12 cellular contexts compared by ENCODE assay signal in the genomic region with DNA sequence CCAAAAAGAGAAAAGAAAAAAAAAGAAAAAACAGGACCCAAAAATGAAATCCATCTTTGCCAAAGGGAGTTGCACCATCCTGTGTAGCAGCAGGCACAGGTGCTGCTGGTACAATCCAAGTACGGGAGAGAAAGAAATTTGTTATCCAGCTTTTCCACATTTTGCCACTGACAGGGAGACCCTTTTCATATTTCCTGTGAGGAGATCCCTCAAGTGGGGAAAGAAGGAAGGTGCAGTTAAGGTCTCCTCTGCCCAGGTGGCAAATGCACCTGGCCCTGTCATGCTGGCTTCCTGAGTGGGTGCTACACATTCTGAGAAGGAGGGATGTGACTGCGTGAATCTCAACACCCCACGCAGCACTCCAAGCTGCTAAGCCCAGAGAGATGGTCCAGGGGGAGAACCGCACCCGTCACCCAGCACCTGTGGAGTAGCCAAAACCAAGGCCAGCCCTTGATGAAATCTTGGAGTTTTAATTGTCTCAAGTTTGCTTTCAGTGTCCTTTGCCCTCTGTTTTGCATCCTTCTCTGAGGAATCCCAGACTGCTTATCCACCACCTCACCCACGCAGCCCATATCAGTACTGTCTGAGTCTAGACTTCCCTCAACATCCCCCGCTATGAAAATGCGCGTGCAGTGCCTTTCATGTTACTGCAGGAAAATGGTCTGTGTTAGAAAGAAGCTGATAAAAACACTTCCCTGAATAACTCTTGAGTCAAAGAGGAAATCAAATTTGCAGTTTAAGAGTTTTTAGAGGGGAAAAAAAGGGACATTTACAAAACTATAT.
DNase-seq lines count a peak whose midpoint lies in the region; ATAC-seq and TF ChIP-seq lines count a peak whose summit lies in the region.
"Had no signal": no experiment of that assay in that cellular context is flagged by ENCODE, and none has a peak within 500 bp of the region (broad histone marks: within the 10 kb centered on the region; RNA-seq: fewer than 3 reads in every experiment).

No MANE protein-coding gene starts in this region.

- no peaks in the 10 kb centered on the region for H3K9me3 ChIP-seq in lower lobe of right lung

- ATAC-seq in lower lobe of right lung (peak in 1 of 2 donors; percentile 61), GM18519 (IDR thresholded peaks at IDR 0.05; ENCODE audit: low FRiP score, unreplicated experiment) (no peak), HG02970 (IDR thresholded peaks at IDR 0.05; ENCODE audit: low FRiP score, unreplicated experiment) (no peak)
- ATAC-seq: stimulated activated effector memory CD8-positive, alpha-beta T cell treated with anti-CD3 and anti-CD28 coated beads, Interleukin-12 subunit alpha, Interleukin-12 subunit beta, amount 100 ng/mL, for 72 hours had no signal

- in situ Hi-C loops in brain microvascular endothelial cell (cut with HindIII; ENCODE audit: low pct_ligation_motif_present, low sequenced_read_pairs), result no loop called here

- H3K4me1 ChIP-seq in lower lobe of right lung, result peaks cover 19% of the 10 kb centered on the region

- TF ChIP-seq CTCF in C4-2B (conservative IDR thresholded peaks at IDR 0.05) (peak; percentile 12), brain microvascular endothelial cell (IDR thresholded peaks at IDR 0.05; ENCODE audit: low read depth, low read length, missing control alignments) (peak; percentile 30), lower lobe of right lung (IDR thresholded peaks at IDR 0.05) (no peak)

- H3K36me3 ChIP-seq in brain microvascular endothelial cell (replicated peaks) (no peaks in the 10 kb centered on the region), lower lobe of right lung (no peaks in the 10 kb centered on the region)

- H3K27me3 ChIP-seq in brain microvascular endothelial cell (replicated peaks) (no peaks in the 10 kb centered on the region), lower lobe of right lung (ENCODE audit: low read depth) (no peaks in the 10 kb centered on the region)

- H3K27ac ChIP-seq in C4-2B (no peak overlapping the region), brain microvascular endothelial cell (no peak overlapping the region), lower lobe of right lung (no peak overlapping the region)

- peak; percentile 64 for DNase-seq in HT-29 (ENCODE audit: low spot score)
- DNase-seq in brain microvascular endothelial cell, result peak; percentile 49
- DNase-seq in lower lobe of right lung, result peak; percentile 46
- DNase-seq in kidney glomerular epithelial cell (lab: John Stamatoyannopoulos, UW), result no peak
- DNase-seq in COLO829 (ENCODE audit: low spot score), result no peak
- DNase-seq: activated CD4-positive, alpha-beta T cell treated with anti-CD3 and anti-CD28 coated beads, Interleukin-2, amount 50 U/mL, for 1 hour; dermis blood vessel endothelial cell; NCI-H1436 had no signal

- no peak overlapping the region for H3K4me3 ChIP-seq in brain microvascular endothelial cell (ENCODE audit: low read depth, low read length)
- no peak overlapping the region for H3K4me3 ChIP-seq in lower lobe of right lung

- intact Hi-C loops in lower lobe of right lung (cut with DNase I), result no loop called here

Comparison
In these comparisons a context has a peak if more than half of its experiments do, and no peak if none do; other contexts are left out.
1. DNase-seq: peak in HT-29 (single experiment), brain microvascular endothelial cell (single experiment) and lower lobe of right lung (single experiment); none in kidney glomerular epithelial cell (single experiment) and COLO829 (single experiment).